8 cellular contexts compared by ENCODE assay signal in genomic region chr2:73071452-73072399, GRCh38. TPM values are rescaled to one million over a fixed set of nuclear protein-coding genes. Genes with fewer than 3 reads are reported as not detected.
DNase-seq lines count a peak whose midpoint lies in the region; ATAC-seq and TF ChIP-seq lines count a peak whose summit lies in the region.

A gene with protein sequence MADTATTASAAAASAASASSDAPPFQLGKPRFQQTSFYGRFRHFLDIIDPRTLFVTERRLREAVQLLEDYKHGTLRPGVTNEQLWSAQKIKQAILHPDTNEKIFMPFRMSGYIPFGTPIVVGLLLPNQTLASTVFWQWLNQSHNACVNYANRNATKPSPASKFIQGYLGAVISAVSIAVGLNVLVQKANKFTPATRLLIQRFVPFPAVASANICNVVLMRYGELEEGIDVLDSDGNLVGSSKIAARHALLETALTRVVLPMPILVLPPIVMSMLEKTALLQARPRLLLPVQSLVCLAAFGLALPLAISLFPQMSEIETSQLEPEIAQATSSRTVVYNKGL (minus strand): TSS chr2:73071712. CDS start chr2:73071705, 7 bp downstream.

- H3K4me2 ChIP-seq in osteoblast (ENCODE audit: insufficient read depth, low read length) = peak within 1 kb of the TSS; percentile 99

- no peaks in the 10 kb centered on the region for H3K9me3 Mint-ChIP-seq in activated naive CD4-positive, alpha-beta T cell treated with anti-CD3 and anti-CD28 coated beads, Interleukin-2, amount 50 U/mL, for 72 hours

- H3K4me3 ChIP-seq in GM08714 (ENCODE audit: low read length) = peak within 1 kb of the TSS; percentile 76
- peak within 1 kb of the TSS; percentile 93 for H3K4me3 ChIP-seq in osteoblast (ENCODE audit: insufficient read depth, low read length)
- peak within 1 kb of the TSS; percentile 73 for H3K4me3 ChIP-seq in thymus (ENCODE audit: low read length)

- H4K20me1 ChIP-seq in osteoblast (ENCODE audit: insufficient read depth, low read length) = peaks cover 8% of the 10 kb centered on the region

- 7% methylated on average over 69 of the region's 69 CpGs for WGBS in thymus

- H3K36me3 Mint-ChIP-seq in activated naive CD4-positive, alpha-beta T cell treated with anti-CD3 and anti-CD28 coated beads, Interleukin-2, amount 50 U/mL, for 72 hours = peaks cover 0 to 6% of the 10 kb centered on the region in 2 donors

- peak within 1 kb of the TSS; percentile 89 to 97 for H3K27ac Mint-ChIP-seq in activated naive CD4-positive, alpha-beta T cell treated with anti-CD3 and anti-CD28 coated beads, Interleukin-2, amount 50 U/mL, for 72 hours

- peak; percentile 9 for TF ChIP-seq CTCF in osteoblast (IDR thresholded peaks at IDR 0.05; ENCODE audit: extremely low read depth, low read depth, low read length)

- peak; percentile 74 for ATAC-seq in HG02588 (IDR thresholded peaks at IDR 0.05; ENCODE audit: unreplicated experiment)
- peak; percentile 73 to 82 for ATAC-seq in activated naive CD4-positive, alpha-beta T cell treated with anti-CD3 and anti-CD28 coated beads, Interleukin-2, amount 50 U/mL, for 72 hours

- peaks cover 49% of the 10 kb centered on the region for H3K79me2 ChIP-seq in osteoblast (ENCODE audit: insufficient read depth, low read length)

- H3K27ac ChIP-seq in osteoblast (ENCODE audit: low read depth, low read length) = peak within 1 kb of the TSS; percentile 80
- peak within 1 kb of the TSS; percentile 82 for H3K27ac ChIP-seq in thymus (ENCODE audit: low read depth)

- H3K36me3 ChIP-seq in osteoblast (ENCODE audit: insufficient read depth, low read length) (peaks cover 18% of the 10 kb centered on the region), thymus (ENCODE audit: control insufficient read depth, insufficient read depth) (no peaks in the 10 kb centered on the region)

- peak; percentile 90 for DNase-seq in NCI-H1092 treated with DMSO at 0.1 percent for 48 hours (lab: John Stamatoyannopoulos, UW)
- peak; percentile 74 for DNase-seq in SKM-1 (lab: John Stamatoyannopoulos, UW; ENCODE audit: unreplicated experiment)
- peak; percentile 54 to 83 for DNase-seq in activated naive CD4-positive, alpha-beta T cell treated with anti-CD3 and anti-CD28 coated beads, Interleukin-2, amount 50 U/mL, for 72 hours (ENCODE audit: low spot score in 2 of 2)
- peak; percentile 79 for DNase-seq in glomerular visceral epithelial cell (ENCODE audit: extremely low spot score)
- DNase-seq in osteoblast (ENCODE audit: insufficient read length, low spot score, missing footprints) = peak; percentile 99

- H3K9me3 ChIP-seq in osteoblast (ENCODE audit: low read depth, low read length) = no peaks in the 10 kb centered on the region
- H3K9me3 ChIP-seq in thymus (ENCODE audit: control insufficient read depth) = no peaks in the 10 kb centered on the region

- no peaks in the 10 kb centered on the region for H3K27me3 ChIP-seq in osteoblast (ENCODE audit: insufficient read depth, low read length)
- H3K27me3 ChIP-seq in thymus (ENCODE audit: control insufficient read depth, insufficient read depth) = no peaks in the 10 kb centered on the region

- H3K4me1 ChIP-seq in osteoblast (ENCODE audit: insufficient read depth, low read length) (peaks cover 23% of the 10 kb centered on the region), thymus (ENCODE audit: control insufficient read depth, insufficient read depth, low read length) (peaks cover 14% of the 10 kb centered on the region)

- H2AFZ ChIP-seq in osteoblast (ENCODE audit: low read length) = peak within 1 kb of the TSS; percentile 76

RNA-seq across cellular contexts. Expression of the gene that starts here (rescaled TPM):
- 10 to 100 TPM in 1 of 2 donors, 1 to 10 TPM in 1; 5.2 to 16.0 TPM for total RNA-seq in activated naive CD4-positive, alpha-beta T cell treated with anti-CD3 and anti-CD28 coated beads, Interleukin-2, amount 50 U/mL, for 72 hours
- 13.8 and 17.0 TPM in 2 replicates for total RNA-seq in osteoblast
- polyA plus RNA-seq in thymus = 6.2 TPM

Comparison
In these comparisons a context has a peak if more than half of its experiments do, and no peak if none do; other contexts are left out.
1. Peak in every context shown above with its lines: DNase-seq, ATAC-seq, H3K4me3 ChIP-seq and H3K27ac ChIP-seq.